ENCODE assay signal across 8 cellular contexts in the genomic region with DNA sequence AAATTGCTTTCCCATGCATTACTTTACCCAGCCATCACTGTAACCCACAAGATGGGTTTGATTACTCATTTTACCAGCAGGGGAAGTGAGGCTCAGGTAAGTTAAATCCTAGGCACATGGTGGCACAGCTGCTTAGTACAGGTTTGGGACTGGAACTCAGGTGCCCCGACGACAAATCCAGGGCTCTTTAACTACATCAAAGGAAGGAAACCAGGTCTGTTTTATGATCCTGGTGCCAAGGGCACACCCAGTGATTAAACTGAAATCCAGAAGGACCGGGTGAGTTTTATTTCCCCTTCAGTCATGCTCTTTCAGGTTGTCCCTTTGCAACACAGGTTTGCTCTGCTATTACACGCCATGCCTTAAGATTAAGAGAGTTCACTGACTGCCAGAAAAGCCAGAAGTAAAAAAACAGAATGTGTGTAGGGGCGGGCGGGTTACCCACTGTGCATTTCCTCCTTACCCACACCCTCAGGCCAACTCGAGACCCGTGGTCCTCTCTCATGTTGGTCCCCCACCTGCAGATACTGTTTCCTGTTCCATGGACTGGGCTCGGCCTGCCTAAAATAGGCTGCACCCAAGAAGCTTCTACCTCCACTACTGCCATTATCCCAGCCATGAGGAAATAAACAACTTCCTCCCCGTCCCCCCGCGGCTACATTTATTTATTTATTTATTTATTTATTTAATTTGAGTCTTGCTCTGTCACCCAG. TPM values are rescaled to one million over a fixed set of nuclear protein-coding genes. Genes with fewer than 3 reads are reported as not detected.
DNase-seq lines count a peak whose midpoint lies in the region; ATAC-seq, FAIRE-seq and TF ChIP-seq lines count a peak whose summit lies in the region.

No MANE protein-coding gene starts in this region.

- in situ Hi-C loops in HepG2 (cut with HindIII; ENCODE audit: extremely low pct_ligation_motif_present, low pct_unique_long_range_greater_than_20kb), result loop anchor here (5.0 kb wide), 1 partner anchor 55 kb away; the partner anchor contains the start of gene KDM7A

- intact Hi-C loops in activated CD4-positive, alpha-beta T cell treated with anti-CD3 and anti-CD28 coated beads for 36 hours (cut with DNase I, micrococcal nuclease), result loop anchor here (1.0 to 5.0 kb wide), 8 partner anchors 15 to 891 kb away; partner anchors contain the start of genes FMC1 (in 1 of the 2), HIPK2 (in 1 of the 2), MKRN1 (in 1 of the 2) and RAB19 (in 1 of the 2)
- intact Hi-C loops in HepG2 (cut with micrococcal nuclease; ENCODE audit: unreplicated experiment), result loop anchor here (2.0 to 5.0 kb wide), 4 partner anchors 21 to 640 kb away; no protein-coding TSS in a partner anchor

- H4K20me1 ChIP-seq in HepG2 (ENCODE audit: insufficient read depth, low read length), result no peaks in the 10 kb centered on the region

- H3K4me1 Mint-ChIP-seq in activated CD4-positive, alpha-beta T cell treated with anti-CD3 and anti-CD28 coated beads for 36 hours, result peaks cover 40% of the 10 kb centered on the region
- H3K4me1 Mint-ChIP-seq in activated T-helper 17 cell treated with anti-CD3 and anti-CD28 coated beads, Interleukin-2, amount 50 U/mL, for 72 hours, result peaks cover 25% of the 10 kb centered on the region

- TF ChIP-seq EP300 in HepG2 (IDR thresholded peaks at IDR 0.05; ENCODE audit: low read depth in 2 of 2, low read length in 2 of 2) (no peak), HepG2 (CRISPR knock-in tag; IDR thresholded peaks at IDR 0.05; ENCODE audit: borderline replicate concordance) (no peak; the same call in 1 of the 2 replicates)

- WGBS in HepG2 (ENCODE audit: low lambda C conversion rate), result 43% methylated on average over 12 of the region's 12 CpGs
- 36% methylated on average over 12 of the region's 12 CpGs for WGBS in thymus

- H3K36me3 ChIP-seq in HepG2 (replicated peaks in 1 of 2; ENCODE audit: control insufficient read depth in 1 of 2, insufficient read depth in 2 of 2, low read length in 2 of 2) (no peaks in the 10 kb centered on the region), thymus (ENCODE audit: control insufficient read depth, insufficient read depth) (no peaks in the 10 kb centered on the region)

- TF ChIP-seq RAD21 in HepG2 (CRISPR knock-in tag; IDR thresholded peaks at IDR 0.05), result no peak

- peak overlapping the region; percentile 89 for H3K9ac ChIP-seq in HepG2 (ENCODE audit: insufficient read depth, low read depth, low read length)

- peaks cover 10% of the 10 kb centered on the region for H3K36me3 Mint-ChIP-seq in activated CD4-positive, alpha-beta T cell treated with anti-CD3 and anti-CD28 coated beads for 36 hours (ENCODE audit: low read depth)
- peaks cover 29% of the 10 kb centered on the region for H3K36me3 Mint-ChIP-seq in activated T-helper 17 cell treated with anti-CD3 and anti-CD28 coated beads, Interleukin-2, amount 50 U/mL, for 72 hours (ENCODE audit: low read depth)

- no peaks in the 10 kb centered on the region for H3K9me3 Mint-ChIP-seq in activated CD4-positive, alpha-beta T cell treated with anti-CD3 and anti-CD28 coated beads for 36 hours (ENCODE audit: low read depth)
- no peaks in the 10 kb centered on the region for H3K9me3 Mint-ChIP-seq in activated T-helper 17 cell treated with anti-CD3 and anti-CD28 coated beads, Interleukin-2, amount 50 U/mL, for 72 hours

- POLR2A ChIA-PET in activated CD4-positive, alpha-beta T cell treated with anti-CD3 and anti-CD28 coated beads for 36 hours (lab: Charles Lee), result interaction anchor here (1.6 kb wide), 1 partner anchor 55 kb away, joined by 4 read pairs; the partner anchor contains the start of gene KDM7A
- POLR2A ChIA-PET in HepG2 (lab: Yijun Ruan, JAX), result interaction anchor here (0.6 to 5.7 kb wide), 6 partner anchors 11 to 94 kb away, joined by 3 to 128 read pairs (median 4); partner anchors contain the start of gene KDM7A

- H3K27me3 ChIP-seq in HepG2 (ENCODE audit: control insufficient read depth in 1 of 2, insufficient read depth in 2 of 2, low read length in 2 of 2) (no peaks in the 10 kb centered on the region), thymus (ENCODE audit: control insufficient read depth, insufficient read depth) (no peaks in the 10 kb centered on the region)

- peak overlapping the region; percentile 27 to 76 (median 40) for H3K4me3 ChIP-seq in HepG2 (replicated peaks in 1 of 3; ENCODE audit: insufficient read depth in 1 of 3, low read depth in 2 of 3, low read length in 3 of 3)
- H3K4me3 ChIP-seq in thymus (ENCODE audit: low read length), result peak overlapping the region; percentile 62

- TF ChIP-seq CTCF in HepG2 (CRISPR knock-in tag; IDR thresholded peaks at IDR 0.05), result no peak

- peak overlapping the region; percentile 99 for H3K27ac Mint-ChIP-seq in activated CD4-positive, alpha-beta T cell treated with anti-CD3 and anti-CD28 coated beads for 36 hours
- peak overlapping the region; percentile 99 for H3K27ac Mint-ChIP-seq in activated T-helper 17 cell treated with anti-CD3 and anti-CD28 coated beads, Interleukin-2, amount 50 U/mL, for 72 hours

- H3K79me2 ChIP-seq in HepG2 (ENCODE audit: insufficient read depth, low read length), result peaks cover 8% of the 10 kb centered on the region

- H3K9me3 ChIP-seq in HepG2 (ENCODE audit: low read length) (no peaks in the 10 kb centered on the region), thymus (ENCODE audit: control insufficient read depth) (no peaks in the 10 kb centered on the region)

- H3K4me3 Mint-ChIP-seq in activated CD4-positive, alpha-beta T cell treated with anti-CD3 and anti-CD28 coated beads for 36 hours, result peak overlapping the region; percentile 99
- peak overlapping the region; percentile 92 for H3K4me3 Mint-ChIP-seq in activated T-helper 17 cell treated with anti-CD3 and anti-CD28 coated beads, Interleukin-2, amount 50 U/mL, for 72 hours

- CTCF ChIA-PET in activated CD4-positive, alpha-beta T cell treated with anti-CD3 and anti-CD28 coated beads for 36 hours (lab: Charles Lee), result interaction anchor here (0.7 kb wide), 1 partner anchor 216 kb away, joined by 3 read pairs; no protein-coding TSS in a partner anchor
- CTCF ChIA-PET in HepG2 (lab: Yijun Ruan, JAX; ENCODE audit: low intra/inter-chr PET ratio, low total read pairs), result no interaction called here

- ATAC-seq in activated CD4-positive, alpha-beta T cell treated with anti-CD3 and anti-CD28 coated beads for 36 hours, result peak; percentile 17
- ATAC-seq in activated T-helper 17 cell treated with anti-CD3 and anti-CD28 coated beads, Interleukin-2, amount 50 U/mL, for 72 hours (replicated peaks), result peak; percentile 20
- no peak for ATAC-seq in HepG2

- H3K4me1 ChIP-seq in HepG2 (ENCODE audit: insufficient read depth, low read length) (peaks cover 78% of the 10 kb centered on the region), thymus (ENCODE audit: control insufficient read depth, insufficient read depth, low read length) (peaks cover 10% of the 10 kb centered on the region)

- H3K27me3 Mint-ChIP-seq in activated CD4-positive, alpha-beta T cell treated with anti-CD3 and anti-CD28 coated beads for 36 hours, result no peaks in the 10 kb centered on the region
- H3K27me3 Mint-ChIP-seq in activated T-helper 17 cell treated with anti-CD3 and anti-CD28 coated beads, Interleukin-2, amount 50 U/mL, for 72 hours, result no peaks in the 10 kb centered on the region

- no peak; a peak in 1 of 4 replicates for TF ChIP-seq POLR2A in HepG2 (IDR thresholded peaks at IDR 0.05; ENCODE audit: insufficient read depth in 1 of 2, low read depth in 2 of 2, low read length in 2 of 2)

- DNase-seq in activated CD4-positive, alpha-beta T cell treated with anti-CD3 and anti-CD28 coated beads for 36 hours, result peak; percentile 46
- no peak for DNase-seq in activated CD4-positive, alpha-beta T cell treated with anti-CD3 and anti-CD28 coated beads for 1 hour
- DNase-seq in HepG2 (ENCODE audit: low spot score), result no peak
- no peak for DNase-seq in GDM1 (lab: John Stamatoyannopoulos, UW)
- no peak for DNase-seq in NOMO-1 treated with dmso at 0.1 percent for 144 hours (lab: John Stamatoyannopoulos, UW; ENCODE audit: unreplicated experiment)
- no peak for DNase-seq in GOT3 (lab: John Stamatoyannopoulos, UW)

- no peak for FAIRE-seq in HepG2 (lab: Jason Lieb, UNC)

- H2AFZ ChIP-seq in HepG2 (ENCODE audit: low read length), result no peak overlapping the region

- no TSS peak for BruUV-seq in HepG2 (replicated peaks; lab: Mats Ljungman, UMichigan)

- H3K4me2 ChIP-seq in HepG2 (ENCODE audit: low read depth, low read length), result peak overlapping the region; percentile 96

- H3K27ac ChIP-seq in HepG2 (ENCODE audit: extremely low read length, insufficient read depth, low read length) (peak overlapping the region; percentile 99), thymus (ENCODE audit: low read depth) (peak overlapping the region; percentile 74)

TF ChIP-seq in HepG2, 621 proteins besides CTCF, POLR2A, EP300 and RAD21 (continues in another document):
- TF ChIP-seq DMAP1 (CRISPR knock-in tag; IDR thresholded peaks at IDR 0.05), result peak; percentile 27; the same call in 1 of the 2 replicates

RNA-seq across cellular contexts. Expression of gene KDM7A, which starts 55.2 kb away (rescaled TPM):
- total RNA-seq in activated CD4-positive, alpha-beta T cell treated with anti-CD3 and anti-CD28 coated beads for 36 hours, result 10 to 100 TPM; 17.9 to 28.7 TPM
- total RNA-seq in activated T-helper 17 cell treated with anti-CD3 and anti-CD28 coated beads, Interleukin-2, amount 50 U/mL, for 72 hours, result 10 to 100 TPM; 31.1 to 48.7 TPM
- total RNA-seq in HepG2 (2016; rRNA removed; fragmentation: Illumina TruSeq; extraction: Trizol), result 10.8 and 15.0 TPM in 2 replicates
- total RNA-seq in HepG2 (2016; cell fraction: cytosol; rRNA removed; fragmentation: Illumina TruSeq; extraction: Trizol; ENCODE audit: low read depth), result 1.8 and 2.0 TPM in 2 replicates
- 10.8 and 15.2 TPM in 2 replicates for total RNA-seq in HepG2 (2016; cell fraction: insoluble cytoplasmic fraction; rRNA removed; fragmentation: Illumina TruSeq; extraction: Trizol)
- 3.6 and 4.1 TPM in 2 replicates for total RNA-seq in HepG2 (2016; cell fraction: membrane; rRNA removed; fragmentation: Illumina TruSeq; extraction: Trizol)
- 20.9 and 24.0 TPM in 2 replicates for total RNA-seq in HepG2 (2016; cell fraction: nucleus; rRNA removed; fragmentation: Illumina TruSeq; extraction: Trizol)
- polyA plus RNA-seq in HepG2 (2011; rRNA removed) (15.7 and 16.8 TPM in 2 replicates), thymus (6.3 TPM)
- polyA plus RNA-seq in HepG2 (2011; cell fraction: cytosol; rRNA removed), result 8.4 and 9.9 TPM in 2 replicates
- polyA plus RNA-seq in HepG2 (2011; cell fraction: nucleus; rRNA removed), result 61.8 and 62.8 TPM in 2 replicates
- polyA plus RNA-seq in HepG2 (2012), result 16.1 and 18.5 TPM in 2 replicates
- polyA plus RNA-seq in HepG2 (2016; cell fraction: cytosol; fragmentation: Illumina TruSeq; extraction: Trizol; ENCODE audit: low read depth), result 0.14 and 0.46 TPM in 2 replicates
- polyA plus RNA-seq in HepG2 (2016; cell fraction: insoluble cytoplasmic fraction; fragmentation: Illumina TruSeq; extraction: Trizol; ENCODE audit: low read depth), result 7.0 and 7.1 TPM in 2 replicates
- polyA plus RNA-seq in HepG2 (2016; cell fraction: membrane; fragmentation: Illumina TruSeq; extraction: Trizol; ENCODE audit: low read depth), result 1.5 and 1.6 TPM in 2 replicates
- polyA plus RNA-seq in HepG2 (2016; cell fraction: nucleus; fragmentation: Illumina TruSeq; extraction: Trizol; ENCODE audit: insufficient read depth, low read depth), result 19.4 and 21.7 TPM in 2 replicates
- 4.4 and 44.0 TPM in 2 replicates for polyA minus RNA-seq in HepG2 (2011; rRNA and poly(A)+ RNA removed; ENCODE audit: low replicate concordance)
- polyA minus RNA-seq in HepG2 (2011; cell fraction: cytosol; rRNA and poly(A)+ RNA removed), result 30.4 and 36.9 TPM in 2 replicates
- 140 TPM in 2 replicates for polyA minus RNA-seq in HepG2 (2011; cell fraction: nucleus; rRNA and poly(A)+ RNA removed)
